1 cellular context compared by ENCODE assay signal in genomic region chr1:178093150-178093957, GRCh38.
TF ChIP-seq lines count a peak whose summit lies in the region.

No MANE protein-coding gene starts in this region.

TF ChIP-seq in HepG2, 621 proteins besides CTCF, POLR2A, EP300 and RAD21 (continued from another document and continues in another):
- no peak for TF ChIP-seq ZNF552 (CRISPR knock-in tag; IDR thresholded peaks at IDR 0.05; ENCODE audit: borderline replicate concordance)
- TF ChIP-seq ZNF160 (CRISPR knock-in tag; IDR thresholded peaks at IDR 0.05), result no peak
- TF ChIP-seq TFDP2 (CRISPR knock-in tag; IDR thresholded peaks at IDR 0.05), result peak; percentile 51; the same call in 1 of the 2 replicates
- no peak for TF ChIP-seq ZBTB44 (CRISPR knock-in tag; IDR thresholded peaks at IDR 0.05)
- TF ChIP-seq ARID3A (IDR thresholded peaks at IDR 0.05; ENCODE audit: low read depth, low read length), result peak; percentile 24; the same call in 1 of the 2 replicates
- no peak; the same call in 1 of the 2 replicates for TF ChIP-seq ZNF567 (CRISPR knock-in tag; IDR thresholded peaks at IDR 0.05; ENCODE audit: borderline replicate concordance)
- TF ChIP-seq ZBTB10 (CRISPR knock-in tag; IDR thresholded peaks at IDR 0.05; ENCODE audit: borderline replicate concordance), result no peak
- no peak for TF ChIP-seq FOXK2 (IDR thresholded peaks at IDR 0.05)
- no peak for TF ChIP-seq ZNF550 (CRISPR knock-in tag; IDR thresholded peaks at IDR 0.05; ENCODE audit: borderline replicate concordance)
- no peak for TF ChIP-seq ZBTB34 (CRISPR knock-in tag; IDR thresholded peaks at IDR 0.05)
- TF ChIP-seq ZNF768 (CRISPR knock-in tag; IDR thresholded peaks at IDR 0.05), result no peak
- TF ChIP-seq ZNF761 (CRISPR knock-in tag; conservative IDR thresholded peaks at IDR 0.05), result no peak
- no peak; the same call in 1 of the 2 replicates for TF ChIP-seq HNF1B (CRISPR knock-in tag; IDR thresholded peaks at IDR 0.05)
- 0 out of 2 replicates have a peak, but pooled peaks have one; percentile 8 for TF ChIP-seq KLF12 (CRISPR knock-in tag; IDR thresholded peaks at IDR 0.05; ENCODE audit: borderline replicate concordance)
- TF ChIP-seq KLF9 (CRISPR knock-in tag; IDR thresholded peaks at IDR 0.05; ENCODE audit: low read depth), result no peak
- TF ChIP-seq KLF13 (CRISPR knock-in tag; IDR thresholded peaks at IDR 0.05), result no peak
- no peak for TF ChIP-seq SNAPC2 (CRISPR knock-in tag; IDR thresholded peaks at IDR 0.05)
- no peak for TF ChIP-seq SYNCRIP (IDR thresholded peaks at IDR 0.05; ENCODE audit: insufficient read depth, low read depth, low read length)
- TF ChIP-seq STAT6 (CRISPR knock-in tag; IDR thresholded peaks at IDR 0.05; ENCODE audit: borderline replicate concordance), result no peak
- no peak for TF ChIP-seq ZSCAN9 (CRISPR knock-in tag; IDR thresholded peaks at IDR 0.05; ENCODE audit: borderline replicate concordance)
- TF ChIP-seq NR2F6 (IDR thresholded peaks at IDR 0.05), result no peak
- no peak for TF ChIP-seq NR2F6 (CRISPR knock-in tag; IDR thresholded peaks at IDR 0.05)
- no peak for TF ChIP-seq ZNF430 (CRISPR knock-in tag; IDR thresholded peaks at IDR 0.05)
- peak; percentile 36; the same call in 1 of the 2 replicates for TF ChIP-seq CCDC6 (CRISPR knock-in tag; IDR thresholded peaks at IDR 0.05)
- no peak for TF ChIP-seq DR1 (CRISPR knock-in tag; IDR thresholded peaks at IDR 0.05)
- TF ChIP-seq MLX (CRISPR knock-in tag; IDR thresholded peaks at IDR 0.05), result no peak
- TF ChIP-seq HDAC6 (IDR thresholded peaks at IDR 0.05; ENCODE audit: low read depth, low read length), result no peak
- TF ChIP-seq AGO2 (optimal IDR thresholded peaks at IDR 0.05; ENCODE audit: low read depth, low read length), result no peak
- no peak for TF ChIP-seq ZNF441 (CRISPR knock-in tag; IDR thresholded peaks at IDR 0.05; ENCODE audit: borderline replicate concordance)
- no peak for TF ChIP-seq SUZ12 (IDR thresholded peaks at IDR 0.05; ENCODE audit: low read depth, low read length)
- TF ChIP-seq XBP1 (CRISPR knock-in tag; IDR thresholded peaks at IDR 0.05), result no peak
- TF ChIP-seq GPN1 (CRISPR knock-in tag; IDR thresholded peaks at IDR 0.05; ENCODE audit: borderline replicate concordance), result no peak
- TF ChIP-seq SOX13 (IDR thresholded peaks at IDR 0.05), result no peak
- peak in 1 of 2 experiments; percentile 34; a peak in 1 of 4 replicates for TF ChIP-seq SOX13 (CRISPR knock-in tag; conservative IDR thresholded peaks at IDR 0.05 in 1 of 2, IDR thresholded peaks at IDR 0.05 in 1 of 2)
- TF ChIP-seq HNF4G (IDR thresholded peaks at IDR 0.05; ENCODE audit: borderline replicate concordance, low read depth, low read length), result no peak
- TF ChIP-seq HNF4G (CRISPR knock-in tag; IDR thresholded peaks at IDR 0.05; ENCODE audit: borderline replicate concordance, low read depth), result no peak; the same call in 1 of the 2 replicates
- no peak for TF ChIP-seq CC2D1A (CRISPR knock-in tag; IDR thresholded peaks at IDR 0.05)
- no peak for TF ChIP-seq ZNF44 (CRISPR knock-in tag; IDR thresholded peaks at IDR 0.05)
- no peak for TF ChIP-seq FOSL1 (CRISPR knock-in tag; IDR thresholded peaks at IDR 0.05; ENCODE audit: borderline replicate concordance)
- no peak for TF ChIP-seq TMF1 (CRISPR knock-in tag; IDR thresholded peaks at IDR 0.05; ENCODE audit: low read depth)
- peak; percentile 53; the same call in 1 of the 2 replicates for TF ChIP-seq ZGPAT (CRISPR knock-in tag; IDR thresholded peaks at IDR 0.05)
- no peak for TF ChIP-seq SKIL (CRISPR knock-in tag; IDR thresholded peaks at IDR 0.05; ENCODE audit: borderline replicate concordance)
- peak; percentile 59 for TF ChIP-seq PITX1 (CRISPR knock-in tag; IDR thresholded peaks at IDR 0.05)
